ENCODE assay signal across 12 cellular contexts in the genomic region with DNA sequence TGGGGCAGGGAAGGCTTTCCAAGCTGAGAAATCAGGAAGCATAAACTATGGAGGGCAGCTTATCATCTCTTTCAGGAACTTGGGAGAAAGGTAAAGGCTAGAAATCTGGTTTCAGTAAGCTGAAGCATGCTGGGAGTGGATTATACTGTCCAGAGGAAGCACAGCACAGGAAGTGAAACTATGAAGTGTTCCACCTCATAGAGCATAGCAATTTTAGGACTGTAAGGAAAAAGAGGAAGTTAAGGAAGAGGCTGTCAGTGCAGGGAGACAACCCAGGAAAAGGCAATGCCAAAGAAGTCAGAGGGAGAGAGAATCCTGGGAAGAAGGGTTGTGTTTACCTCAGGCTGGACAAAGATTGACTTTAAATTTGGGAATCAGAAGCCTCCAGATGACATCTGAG. TPM values are rescaled to one million over a fixed set of nuclear protein-coding genes. Genes with fewer than 3 reads are reported as not detected.
DNase-seq lines count a peak whose midpoint lies in the region; ATAC-seq and TF ChIP-seq lines count a peak whose summit lies in the region.
"Had no signal": no experiment of that assay in that cellular context is flagged by ENCODE, and none has a peak within 500 bp of the region (broad histone marks: within the 10 kb centered on the region; RNA-seq: fewer than 3 reads in every experiment).

No MANE protein-coding gene starts in this region.

- H3K9ac ChIP-seq in subcutaneous abdominal adipose tissue (ENCODE audit: low read length in 5 of 5) = no peak overlapping the region

- H3K36me3 ChIP-seq in subcutaneous abdominal adipose tissue (ENCODE audit: control insufficient read depth in 5 of 5, insufficient read depth in 5 of 5, low read length in 5 of 5) (peaks cover 0 to 38% (median 30%) of the 10 kb centered on the region in 5 donors), testis (ENCODE audit: low read depth, missing control alignments) (no peaks in the 10 kb centered on the region)
- H3K36me3 ChIP-seq: cardiac muscle cell had no signal

- H3K9me3 ChIP-seq in subcutaneous abdominal adipose tissue (ENCODE audit: control insufficient read depth in 5 of 5, low read length in 5 of 5) (no peaks in the 10 kb centered on the region), testis (no peaks in the 10 kb centered on the region)

- no peak overlapping the region for H3K4me3 ChIP-seq in subcutaneous abdominal adipose tissue (ENCODE audit: low read depth in 1 of 5, low read length in 5 of 5)
- no peak overlapping the region for H3K4me3 ChIP-seq in testis
- H3K4me3 ChIP-seq: cardiac muscle cell had no signal

- intact Hi-C loops in testis (cut with DNase I; ENCODE audit: low total_unique reads) = no loop called here

- peak; percentile 74 for DNase-seq in NAMALWA (ENCODE audit: low spot score)
- no peak for DNase-seq in epithelial cell of prostate (ENCODE audit: low read depth, low spot score)
- no peak for DNase-seq in kidney glomerular epithelial cell (lab: John Stamatoyannopoulos, UW)
- no peak for DNase-seq in testis
- DNase-seq in NCI-H1092 treated with DMSO at 0.1 percent for 48 hours (lab: John Stamatoyannopoulos, UW) = no peak
- DNase-seq: activated CD8-positive, alpha-beta T cell treated with anti-CD3 and anti-CD28 coated beads for 36 hours; activated naive CD4-positive, alpha-beta T cell; NCI-H2081 treated with DMSO at 0.1 percent for 48 hours; substantia nigra had no signal

- H3K4me1 ChIP-seq in subcutaneous abdominal adipose tissue (ENCODE audit: control insufficient read depth in 5 of 5, insufficient read depth in 5 of 5, low read length in 5 of 5) = peaks cover 0 to 22% (median 14%) of the 10 kb centered on the region in 5 donors
- no peaks in the 10 kb centered on the region for H3K4me1 ChIP-seq in testis

- ATAC-seq in GM18868 (IDR thresholded peaks at IDR 0.05; ENCODE audit: unreplicated experiment) = peak; percentile 37
- ATAC-seq: activated CD8-positive, alpha-beta T cell treated with anti-CD3 and anti-CD28 coated beads for 36 hours had no signal

- H3K27me3 ChIP-seq in subcutaneous abdominal adipose tissue (ENCODE audit: control insufficient read depth in 5 of 5, insufficient read depth in 4 of 5, low read length in 5 of 5) (no peaks in the 10 kb centered on the region), testis (no peaks in the 10 kb centered on the region)
- H3K27me3 ChIP-seq: cardiac muscle cell had no signal

- no peak for TF ChIP-seq CTCF in testis (IDR thresholded peaks at IDR 0.05)

- no peak for TF ChIP-seq POLR2A in testis (IDR thresholded peaks at IDR 0.05)

- H3K27ac ChIP-seq in epithelial cell of prostate = peak overlapping the region; percentile 1
- peak overlapping the region; percentile 20 for H3K27ac ChIP-seq in subcutaneous abdominal adipose tissue (ENCODE audit: low read depth, low read length)
- H3K27ac ChIP-seq in testis = no peak overlapping the region
- H3K27ac ChIP-seq: cardiac muscle cell had no signal

RNA-seq across cellular contexts. Expression of a gene that starts 51.9 kb away (rescaled TPM):
- 1 to 10 TPM; 2.4 to 8.6 TPM for total RNA-seq in testis
- 74.0 TPM for polyA plus RNA-seq in testis (ENCODE audit: insufficient read depth, low read depth, low replicate concordance)
- total RNA-seq: activated CD8-positive, alpha-beta T cell treated with anti-CD3 and anti-CD28 coated beads for 36 hours had no signal

Comparison
In these comparisons a context has a peak if more than half of its experiments do, and no peak if none do; other contexts are left out.
1. H3K27ac ChIP-seq: peak in epithelial cell of prostate (single experiment) and subcutaneous abdominal adipose tissue (single experiment); none in testis (0 of 2).